1 cellular context compared by ENCODE assay signal in genomic region chr19:49497790-49498106, GRCh38.
TF ChIP-seq lines count a peak whose summit lies in the region.

No MANE protein-coding gene starts in this region.

TF ChIP-seq in K562, 482 proteins besides CTCF, POLR2A, EP300 and RAD21:
- TF ChIP-seq ZNF277 (CRISPR knock-in tag; IDR thresholded peaks at IDR 0.05; ENCODE audit: borderline replicate concordance) (no peak), ADNP (tag; IDR thresholded peaks at IDR 0.05) (no peak), TRIM28 (IDR thresholded peaks at IDR 0.05) (no peak), U2AF1 (optimal IDR thresholded peaks at IDR 0.05; ENCODE audit: low read depth, low read length) (no peak), PURB (CRISPR knock-in tag; IDR thresholded peaks at IDR 0.05; ENCODE audit: low read depth) (no peak), POLR2AphosphoS2 (IDR thresholded peaks at IDR 0.05; ENCODE audit: low read length) (peak; percentile 10; the same call in 1 of the 2 replicates), ZNF133 (CRISPR knock-in tag; IDR thresholded peaks at IDR 0.05) (no peak), RBFOX2 (IDR thresholded peaks at IDR 0.05; ENCODE audit: low read depth, low read length) (peak; percentile 22; the same call in 1 of the 2 replicates), WHSC1 (IDR thresholded peaks at IDR 0.05; ENCODE audit: low read length) (no peak), TCF7 (IDR thresholded peaks at IDR 0.05; ENCODE audit: borderline replicate concordance) (no peak), THAP7 (CRISPR knock-in tag; IDR thresholded peaks at IDR 0.05) (no peak), SNRNP70 (optimal IDR thresholded peaks at IDR 0.05; ENCODE audit: low read depth, low read length) (peak; percentile 32), YBX1 (IDR thresholded peaks at IDR 0.05) (no peak), MTA3 (IDR thresholded peaks at IDR 0.05; ENCODE audit: borderline replicate concordance) (no peak), TEAD2 (tag; IDR thresholded peaks at IDR 0.05) (no peak), IRF2 (CRISPR knock-in tag; IDR thresholded peaks at IDR 0.05) (peak; percentile 60; the same call in 1 of the 2 replicates), CBX8 (IDR thresholded peaks at IDR 0.05; ENCODE audit: borderline replicate concordance, extremely low read depth, low read depth, low read length, poor library complexity, severe bottlenecking) (no peak), TEAD4 (IDR thresholded peaks at IDR 0.05; ENCODE audit: low read length) (no peak), TEAD4 (CRISPR knock-in tag; IDR thresholded peaks at IDR 0.05; ENCODE audit: borderline replicate concordance) (no peak), BRCA1 (IDR thresholded peaks at IDR 0.05) (no peak), BRCA1 (CRISPR knock-in tag; IDR thresholded peaks at IDR 0.05) (peak; percentile 79; the same call in 1 of the 2 replicates)
